Comparison of ENCODE assay signal across 2 cellular contexts in genomic region chr19:45601524-45602522, GRCh38.
TF ChIP-seq lines count a peak whose summit lies in the region.

Gene GPR4, minus strand, starts transcription at chr19:45602212. Its CDS starts 10,346 bp downstream, at chr19:45591866.

TF ChIP-seq in IMR-90, 13 proteins besides CTCF, POLR2A, EP300 and RAD21:
- TF ChIP-seq RCOR1 (IDR thresholded peaks at IDR 0.05; ENCODE audit: insufficient replicate concordance, low read length) (no peak), RFX5 (IDR thresholded peaks at IDR 0.05; ENCODE audit: low read depth, low read length) (no peak), MAZ (IDR thresholded peaks at IDR 0.05; ENCODE audit: borderline replicate concordance, low read depth, low read length) (no peak), BHLHE40 (IDR thresholded peaks at IDR 0.05; ENCODE audit: low read depth, low read length) (no peak), CHD1 (IDR thresholded peaks at IDR 0.05; ENCODE audit: low read depth, low read length) (no peak), ELK1 (IDR thresholded peaks at IDR 0.05; ENCODE audit: borderline replicate concordance, low read depth, low read length) (no peak), SMC3 (IDR thresholded peaks at IDR 0.05; ENCODE audit: low read depth, low read length) (no peak), CEBPB (IDR thresholded peaks at IDR 0.05; ENCODE audit: low read depth, low read length) (no peak), NFE2L2 (IDR thresholded peaks at IDR 0.05; ENCODE audit: low read depth, low read length) (no peak), MAFK (IDR thresholded peaks at IDR 0.05; ENCODE audit: low read depth, low read length) (no peak), USF2 (IDR thresholded peaks at IDR 0.05; ENCODE audit: low read depth, low read length) (no peak), MXI1 (IDR thresholded peaks at IDR 0.05; ENCODE audit: borderline replicate concordance, low read depth, low read length) (no peak), FOS (IDR thresholded peaks at IDR 0.05; ENCODE audit: low read depth, low read length) (no peak)
TF ChIP-seq in IMR-90: peak in this region for 0.

TF ChIP-seq in K562, 482 proteins besides CTCF, POLR2A, EP300 and RAD21:
- TF ChIP-seq CHD4 (IDR thresholded peaks at IDR 0.05; ENCODE audit: insufficient read depth, insufficient replicate concordance, low read depth, low read length, poor library complexity, severe bottlenecking) (no peak), THRB (CRISPR knock-in tag; conservative IDR thresholded peaks at IDR 0.05) (0 out of 2 replicates have a peak, but pooled peaks have one; percentile 8), NFIC (IDR thresholded peaks at IDR 0.05) (0 out of 2 replicates have a peak, but pooled peaks have one; percentile 25), ZHX1 (conservative IDR thresholded peaks at IDR 0.05; ENCODE audit: low read length) (no peak), NCOA6 (IDR thresholded peaks at IDR 0.05) (peak; percentile 63; the same call in 1 of the 2 replicates), HBP1 (CRISPR knock-in tag; IDR thresholded peaks at IDR 0.05) (peak; percentile 50; the same call in 1 of the 2 replicates), PCBP1 (IDR thresholded peaks at IDR 0.05; ENCODE audit: low read depth, low read length, poor library complexity, severe bottlenecking) (peak; percentile 34), ZNF121 (CRISPR knock-in tag; conservative IDR thresholded peaks at IDR 0.05) (peak; percentile 79), VEZF1 (CRISPR knock-in tag; IDR thresholded peaks at IDR 0.05) (peak; percentile 26; the same call in 1 of the 2 replicates)
